In the genomic region with DNA sequence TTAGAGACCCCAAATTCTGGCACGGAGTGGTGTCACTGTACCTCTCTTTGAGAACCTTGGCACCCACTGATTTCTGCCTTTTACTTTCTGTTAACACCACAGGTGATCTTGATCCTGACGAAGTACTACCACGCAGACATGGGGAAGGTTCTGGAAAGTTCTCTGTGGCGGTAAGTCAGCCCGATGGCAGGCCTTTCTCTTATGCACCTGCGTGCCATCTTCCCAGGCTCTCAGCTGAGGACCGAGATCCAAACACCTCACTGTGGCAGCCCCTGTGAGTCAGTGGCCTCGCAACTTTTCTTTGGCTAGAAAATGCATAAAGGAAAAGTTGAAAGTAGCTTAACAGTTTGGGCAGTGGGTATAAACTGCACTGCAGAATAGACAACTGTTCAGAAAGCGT, we compare ENCODE assay signal across 21 cellular contexts. TPM values are rescaled to one million over a fixed set of nuclear protein-coding genes. Genes with fewer than 3 reads are reported as not detected.
"Had no signal": no experiment of that assay in that cellular context is flagged by ENCODE, and none has a peak within 500 bp of the region (broad histone marks: within the 10 kb centered on the region; RNA-seq: fewer than 3 reads in every experiment).

No MANE protein-coding gene starts in this region.

- H3K4me3 Mint-ChIP-seq: activated CD4-positive, alpha-beta T cell treated with anti-CD3 and anti-CD28 coated beads, Interleukin-2, amount 10 ng/mL, durations not matched to agents 24 days and 14 days; activated naive CD4-positive, alpha-beta T cell treated with anti-CD3 and anti-CD28 coated beads, Interleukin-2, amount 10 ng/mL, durations not matched to agents 7 days and 5 days; effector memory CD8-positive, alpha-beta T cell; immature natural killer cell; stimulated activated naive B cell treated with anti-CD40 and anti-IgM and Interleukin-4, amounts not matched to agents 10 μg/mL and 1 μg/mL and 100 μg/mL, for 72 hours; T-helper 2 cell treated with Interferon-gamma antibody and Interleukin-4, amounts not matched to agents 5 μg/mL and 100 μg/mL, for 36 hours had no signal

- H3K4me1 Mint-ChIP-seq: activated CD4-positive, alpha-beta T cell treated with anti-CD3 and anti-CD28 coated beads, Interleukin-2, amount 10 ng/mL, durations not matched to agents 24 days and 14 days; activated naive CD4-positive, alpha-beta T cell treated with anti-CD3 and anti-CD28 coated beads, Interleukin-2, amount 10 ng/mL, durations not matched to agents 7 days and 5 days; stimulated activated naive B cell treated with anti-CD40 and anti-IgM and Interleukin-4, amounts not matched to agents 10 μg/mL and 1 μg/mL and 100 μg/mL, for 72 hours had no signal

- ATAC-seq: effector memory CD8-positive, alpha-beta T cell; lower lobe of right lung; stimulated activated naive B cell treated with anti-CD40 and anti-IgM and Interleukin-4, amounts not matched to agents 10 μg/mL and 1 μg/mL and 100 μg/mL, for 72 hours had no signal

- H3K4me1 ChIP-seq: parathyroid adenoma, vagina had no signal

- H3K36me3 Mint-ChIP-seq: activated naive CD4-positive, alpha-beta T cell treated with anti-CD3 and anti-CD28 coated beads, Interleukin-2, amount 10 ng/mL, durations not matched to agents 7 days and 5 days; stimulated activated naive B cell treated with anti-CD40 and anti-IgM and Interleukin-4, amounts not matched to agents 10 μg/mL and 1 μg/mL and 100 μg/mL, for 72 hours had no signal

- H3K9me3 ChIP-seq: lower lobe of right lung, tibial nerve, vagina had no signal

- H3K27ac ChIP-seq: lower lobe of right lung, parathyroid adenoma, tibial nerve, vagina had no signal

- H3K4me3 ChIP-seq: lower lobe of right lung, tibial nerve, vagina had no signal

- DNase-seq: activated CD4-positive, alpha-beta T cell treated with anti-CD3 and anti-CD28 coated beads, Interleukin-2, amount 10 ng/mL, durations not matched to agents 24 days and 14 days; activated CD4-positive, CD25-positive, alpha-beta regulatory T cell; activated naive CD4-positive, alpha-beta T cell treated with anti-CD3 and anti-CD28 coated beads, Interleukin-2, amount 10 ng/mL, durations not matched to agents 7 days and 5 days; activated T-cell treated with anti-CD3 and anti-CD28 coated beads for 4 hours; central memory CD4-positive, alpha-beta T cell; cortex of kidney; effector memory CD8-positive, alpha-beta T cell; immature natural killer cell; lower lobe of right lung; midbrain; stimulated activated CD4-positive, alpha-beta T cell treated with anti-CD3 and anti-CD28 coated beads, Interleukin-15, amount 100 ng/mL, for 24 hours; stimulated activated CD4-positive, alpha-beta T cell treated with anti-CD3 and anti-CD28 coated beads, Interleukin-4, amount 100 ng/mL, for 1 hour; stimulated activated naive B cell treated with anti-CD40 and anti-IgM and Interleukin-4, amounts not matched to agents 10 μg/mL and 1 μg/mL and 100 μg/mL, for 72 hours had no signal

- H3K27ac Mint-ChIP-seq: activated CD4-positive, alpha-beta T cell treated with anti-CD3 and anti-CD28 coated beads, Interleukin-2, amount 10 ng/mL, durations not matched to agents 24 days and 14 days; activated naive CD4-positive, alpha-beta T cell treated with anti-CD3 and anti-CD28 coated beads, Interleukin-2, amount 10 ng/mL, durations not matched to agents 7 days and 5 days; effector memory CD8-positive, alpha-beta T cell; immature natural killer cell; stimulated activated naive B cell treated with anti-CD40 and anti-IgM and Interleukin-4, amounts not matched to agents 10 μg/mL and 1 μg/mL and 100 μg/mL, for 72 hours; T-helper 2 cell treated with Interferon-gamma antibody and Interleukin-4, amounts not matched to agents 5 μg/mL and 100 μg/mL, for 36 hours had no signal

- H3K36me3 ChIP-seq: lower lobe of right lung, tibial nerve, vagina had no signal

- H3K27me3 ChIP-seq: tibial nerve, vagina had no signal

- H3K9me3 Mint-ChIP-seq: activated naive CD4-positive, alpha-beta T cell treated with anti-CD3 and anti-CD28 coated beads, Interleukin-2, amount 10 ng/mL, durations not matched to agents 7 days and 5 days; immature natural killer cell; T-helper 2 cell treated with Interferon-gamma antibody and Interleukin-4, amounts not matched to agents 5 μg/mL and 100 μg/mL, for 36 hours had no signal

RNA-seq across cellular contexts. Expression of gene PSAPL1, which starts 38.5 kb away (rescaled TPM):
- total RNA-seq: activated CD4-positive, alpha-beta T cell treated with anti-CD3 and anti-CD28 coated beads, Interleukin-2, amount 10 ng/mL, durations not matched to agents 24 days and 14 days; activated CD8-positive, alpha-beta memory T cell treated with anti-CD3 and anti-CD28 coated beads for 36 hours; frontal cortex; lower lobe of right lung; myocyte; skeletal muscle tissue; vagina had no signal
- polyA plus RNA-seq: immature natural killer cell had no signal
